In the genomic region with DNA sequence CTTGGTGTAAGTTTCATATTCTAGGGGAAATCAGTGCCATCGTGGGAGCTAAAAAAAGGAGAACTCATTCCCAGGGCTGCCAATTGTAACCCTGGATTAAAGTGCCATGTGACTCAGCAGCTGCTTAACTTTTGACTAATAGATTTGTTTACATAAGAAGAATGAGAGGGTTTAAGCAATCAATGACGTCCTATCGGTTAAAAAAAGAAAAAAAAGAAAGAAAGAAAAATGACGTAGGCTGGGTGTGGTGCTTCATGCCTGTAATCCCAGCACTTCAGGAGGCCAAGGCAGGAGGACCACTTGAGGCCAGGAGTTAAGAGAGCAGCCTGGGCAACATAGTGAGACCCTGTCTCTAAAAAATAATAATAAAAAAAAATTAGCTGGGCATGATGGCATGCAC, we compare ENCODE assay signal across 9 cellular contexts.
A peak's percentile ranks its signal among the peaks of the same experiment; 100 is the strongest.
DNase-seq lines count a peak whose midpoint lies in the region; ATAC-seq and TF ChIP-seq lines count a peak whose summit lies in the region.
"Had no signal": no experiment of that assay in that cellular context is flagged by ENCODE, and none has a peak within 500 bp of the region (broad histone marks: within the 10 kb centered on the region; RNA-seq: fewer than 3 reads in every experiment).

No MANE protein-coding gene starts in this region.

- H3K36me3 Mint-ChIP-seq in activated naive CD4-positive, alpha-beta T cell treated with anti-CD3 and anti-CD28 coated beads, Interleukin-2, amount 50 U/mL, for 72 hours, result peaks cover 20 to 25% of the 10 kb centered on the region in 2 donors

- no peaks in the 10 kb centered on the region for H3K27me3 ChIP-seq in heart left ventricle
- no peaks in the 10 kb centered on the region for H3K27me3 ChIP-seq in kidney epithelial cell (ENCODE audit: control insufficient read depth, insufficient read depth, low read length)

- H3K4me1 ChIP-seq in heart left ventricle, result peaks cover 8 to 100% (median 84%) of the 10 kb centered on the region in 12 donors

- no peaks in the 10 kb centered on the region for H3K9me3 Mint-ChIP-seq in activated naive CD4-positive, alpha-beta T cell treated with anti-CD3 and anti-CD28 coated beads, Interleukin-2, amount 50 U/mL, for 72 hours

- H3K9me3 ChIP-seq in heart left ventricle, result no peaks in the 10 kb centered on the region

- ATAC-seq in heart left ventricle (peak in 1 of 4 donors; percentile 27), Right ventricle myocardium inferior (no peak), GM18502 (IDR thresholded peaks at IDR 0.05; ENCODE audit: poor library complexity, unreplicated experiment) (no peak)
- ATAC-seq in activated naive CD4-positive, alpha-beta T cell treated with anti-CD3 and anti-CD28 coated beads, Interleukin-2, amount 50 U/mL, for 72 hours, result peak; percentile 14 to 30

- WGBS in heart left ventricle, 4 donors, result 41 to 45% (median 43%) methylated on average over 4 of the region's 4 CpGs

- H3K36me3 ChIP-seq in heart left ventricle, result peaks cover 0 to 31% (median 0%) of the 10 kb centered on the region in 9 donors
- no peaks in the 10 kb centered on the region for H3K36me3 ChIP-seq in kidney epithelial cell (ENCODE audit: control insufficient read depth, insufficient read depth, low read length)

- DNase-seq in heart left ventricle (no peak), Right ventricle myocardium inferior (ENCODE audit: missing footprints) (no peak), kidney epithelial cell (ENCODE audit: low read depth) (peak; percentile 79), Ammon's horn (ENCODE audit: low spot score) (no peak), NCI-H1930 (lab: John Stamatoyannopoulos, UW) (no peak), GDM1 (lab: John Stamatoyannopoulos, UW) (no peak)
- no peak for DNase-seq in activated naive CD4-positive, alpha-beta T cell treated with anti-CD3 and anti-CD28 coated beads, Interleukin-2, amount 50 U/mL, for 72 hours (ENCODE audit: low spot score in 2 of 2)
- DNase-seq: stimulated activated CD4-positive, alpha-beta T cell treated with anti-CD3 and anti-CD28 coated beads, Interleukin-1b, Interleukin-23, amount 100 ng/mL, for 48 hours had no signal

- TF ChIP-seq POLR2A in heart left ventricle (IDR thresholded peaks at IDR 0.05), result no peak

- peak overlapping the region; percentile 15 to 100 for H3K27ac Mint-ChIP-seq in activated naive CD4-positive, alpha-beta T cell treated with anti-CD3 and anti-CD28 coated beads, Interleukin-2, amount 50 U/mL, for 72 hours

- intact Hi-C loops in heart left ventricle (cut with DNase I) (loop anchor here in 1 of 10 donors (5.0 kb wide), 1 partner anchor 38 kb away; no protein-coding TSS in a partner anchor), Right ventricle myocardium inferior (cut with DNase I) (no loop called here)

- no peak for TF ChIP-seq CTCF in heart left ventricle (IDR thresholded peaks at IDR 0.05)
- no peak for TF ChIP-seq CTCF in kidney epithelial cell (IDR thresholded peaks at IDR 0.05; ENCODE audit: insufficient read depth, low read length, poor library complexity, severe bottlenecking)

- H3K27ac ChIP-seq in heart left ventricle, result peak overlapping the region in 10 of 12 donors; percentile 25 to 66 (median 46)

- H3K4me3 ChIP-seq in heart left ventricle (no peak overlapping the region), kidney epithelial cell (ENCODE audit: low read depth, low read length) (no peak overlapping the region)

Comparison
In these comparisons a context has a peak if more than half of its experiments do, and no peak if none do; other contexts are left out.
1. ATAC-seq: peak in activated naive CD4-positive, alpha-beta T cell treated with anti-CD3 and anti-CD28 coated beads, Interleukin-2, amount 50 U/mL, for 72 hours (2 of 2); none in Right ventricle myocardium inferior (single experiment) and GM18502 (single experiment).